Comparison of ENCODE assay signal across 22 cellular contexts in the genomic region with DNA sequence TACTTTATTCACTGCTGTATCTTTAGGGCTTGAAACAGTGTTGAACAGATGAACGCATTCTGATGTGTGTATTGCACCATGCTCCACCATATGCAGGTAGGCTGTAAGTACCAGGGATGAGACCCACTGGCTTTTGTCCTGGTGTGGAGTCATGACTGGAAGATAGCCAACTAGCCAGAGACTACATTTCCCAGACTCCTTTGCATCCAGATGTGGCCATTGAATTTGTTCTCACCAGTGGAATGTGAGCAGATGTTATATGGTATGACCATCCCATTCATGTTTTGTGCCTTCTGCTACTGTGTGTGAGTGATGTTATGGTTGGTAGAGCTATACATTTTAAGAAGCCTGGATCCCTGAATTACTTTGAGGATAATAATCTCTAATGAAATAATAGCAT. TPM values are rescaled to one million over a fixed set of nuclear protein-coding genes. Genes with fewer than 3 reads are reported as not detected.
DNase-seq lines count a peak whose midpoint lies in the region; ATAC-seq, FAIRE-seq and TF ChIP-seq lines count a peak whose summit lies in the region.
"Had no signal": no experiment of that assay in that cellular context is flagged by ENCODE, and none has a peak within 500 bp of the region (broad histone marks: within the 10 kb centered on the region; RNA-seq: fewer than 3 reads in every experiment).

No MANE protein-coding gene starts in this region.

- in situ Hi-C loops in HepG2 (cut with HindIII; ENCODE audit: extremely low pct_ligation_motif_present, low pct_unique_long_range_greater_than_20kb), result no loop called here

- H2AFZ ChIP-seq in HepG2 (ENCODE audit: low read length), result no peak overlapping the region

- TF ChIP-seq CTCF in HepG2 (CRISPR knock-in tag; IDR thresholded peaks at IDR 0.05) (no peak), right lobe of liver (IDR thresholded peaks at IDR 0.05) (no peak), choroid plexus epithelial cell (conservative IDR thresholded peaks at IDR 0.05; ENCODE audit: low read depth, low read length) (no peak), fibroblast of the aortic adventitia (IDR thresholded peaks at IDR 0.05; ENCODE audit: insufficient read depth, low read length) (no peak), right atrium auricular region (IDR thresholded peaks at IDR 0.05) (no peak)

- no peaks in the 10 kb centered on the region for H3K36me3 ChIP-seq in HepG2 (replicated peaks in 1 of 2; ENCODE audit: control insufficient read depth in 1 of 2, insufficient read depth in 2 of 2, low read length in 2 of 2)
- no peaks in the 10 kb centered on the region for H3K36me3 ChIP-seq in right lobe of liver
- no peaks in the 10 kb centered on the region for H3K36me3 ChIP-seq in right atrium auricular region
- H3K36me3 ChIP-seq: HAP-1, SJSA1 had no signal

- no peaks in the 10 kb centered on the region for H3K36me3 Mint-ChIP-seq in activated CD4-positive, alpha-beta memory T cell treated with anti-CD3 and anti-CD28 coated beads, Interleukin-2, amount 10 ng/mL, durations not matched to agents 7 days and 5 days (ENCODE audit: low read depth)

- no peak for TF ChIP-seq RAD21 in HepG2 (CRISPR knock-in tag; IDR thresholded peaks at IDR 0.05)

- H3K4me3 Mint-ChIP-seq in activated CD4-positive, alpha-beta memory T cell treated with anti-CD3 and anti-CD28 coated beads, Interleukin-2, amount 10 ng/mL, durations not matched to agents 7 days and 5 days, result no peak overlapping the region

- POLR2A ChIA-PET in HepG2 (lab: Yijun Ruan, JAX), result no interaction called here
- POLR2A ChIA-PET in activated CD4-positive, alpha-beta memory T cell treated with anti-CD3 and anti-CD28 coated beads, Interleukin-2, amount 10 ng/mL, durations not matched to agents 7 days and 5 days (lab: Charles Lee), result no interaction called here

- H3K27ac ChIP-seq in HepG2 (ENCODE audit: extremely low read length, insufficient read depth, low read length) (no peak overlapping the region), right lobe of liver (no peak overlapping the region), right atrium auricular region (no peak overlapping the region)
- H3K27ac ChIP-seq: HL-60, SJSA1 had no signal

- H3K27me3 Mint-ChIP-seq in activated CD4-positive, alpha-beta memory T cell treated with anti-CD3 and anti-CD28 coated beads, Interleukin-2, amount 10 ng/mL, durations not matched to agents 7 days and 5 days, result no peaks in the 10 kb centered on the region

- H3K9ac ChIP-seq in HepG2 (ENCODE audit: insufficient read depth, low read depth, low read length), result no peak overlapping the region

- H3K9me3 ChIP-seq in HepG2 (ENCODE audit: low read length), result no peaks in the 10 kb centered on the region
- no peaks in the 10 kb centered on the region for H3K9me3 ChIP-seq in right lobe of liver
- H3K9me3 ChIP-seq in right atrium auricular region, result no peaks in the 10 kb centered on the region
- H3K9me3 ChIP-seq: HAP-1, SJSA1 had no signal

- DNase-seq in HepG2 (ENCODE audit: low spot score) (no peak), right lobe of liver (no peak), choroid plexus epithelial cell (ENCODE audit: low read depth) (peak; percentile 26), fibroblast of the aortic adventitia (ENCODE audit: low read depth) (peak; percentile 7), right atrium auricular region (ENCODE audit: low spot score) (no peak), GM19239 (ENCODE audit: insufficient read length, low spot score) (no peak)
- no peak for DNase-seq in activated CD4-positive, alpha-beta memory T cell treated with anti-CD3 and anti-CD28 coated beads, Interleukin-2, amount 10 ng/mL, durations not matched to agents 7 days and 5 days
- DNase-seq: Calu3, Karpas-422, NCI-H1092, NCI-H1417 treated with DMSO at 0.1 percent for 48 hours, NCI-H1694 treated with DMSO at 0.1 percent for 48 hours, NCI-H2081, NCI-H2171, NCI-H446, NCI-H524 treated with DMSO at 0.1 percent for 48 hours, NCI-H774, Right ventricle myocardium superior, RPMI8226 had no signal

- H3K27me3 ChIP-seq in HepG2 (ENCODE audit: control insufficient read depth in 1 of 2, insufficient read depth in 2 of 2, low read length in 2 of 2) (no peaks in the 10 kb centered on the region), right lobe of liver (no peaks in the 10 kb centered on the region), right atrium auricular region (no peaks in the 10 kb centered on the region)

- intact Hi-C loops in HepG2 (cut with micrococcal nuclease; ENCODE audit: unreplicated experiment), result no loop called here
- intact Hi-C loops in right lobe of liver (cut with DNase I), result no loop called here

- H3K4me2 ChIP-seq in HepG2 (ENCODE audit: low read depth, low read length), result no peak overlapping the region

- CTCF ChIA-PET in HepG2 (lab: Yijun Ruan, JAX; ENCODE audit: low intra/inter-chr PET ratio, low total read pairs), result no interaction called here
- CTCF ChIA-PET in activated CD4-positive, alpha-beta memory T cell treated with anti-CD3 and anti-CD28 coated beads, Interleukin-2, amount 10 ng/mL, durations not matched to agents 7 days and 5 days (lab: Charles Lee), result no interaction called here

- BruUV-seq in HepG2 (replicated peaks; lab: Mats Ljungman, UMichigan), result no TSS peak

- no peak for FAIRE-seq in HepG2 (lab: Jason Lieb, UNC)
- FAIRE-seq in GM19239 (lab: Jason Lieb, UNC), result no peak

- no peak for TF ChIP-seq EP300 in HepG2 (IDR thresholded peaks at IDR 0.05; ENCODE audit: low read depth in 2 of 2, low read length in 2 of 2)
- TF ChIP-seq EP300 in HepG2 (CRISPR knock-in tag; IDR thresholded peaks at IDR 0.05; ENCODE audit: borderline replicate concordance), result no peak

- H3K4me1 ChIP-seq in HepG2 (ENCODE audit: insufficient read depth, low read length), result no peaks in the 10 kb centered on the region
- no peaks in the 10 kb centered on the region for H3K4me1 ChIP-seq in right lobe of liver
- no peaks in the 10 kb centered on the region for H3K4me1 ChIP-seq in right atrium auricular region
- H3K4me1 ChIP-seq: HAP-1, SJSA1 had no signal

- no peak for TF ChIP-seq POLR2A in HepG2 (IDR thresholded peaks at IDR 0.05; ENCODE audit: insufficient read depth in 1 of 2, low read depth in 2 of 2, low read length in 2 of 2)
- TF ChIP-seq POLR2A in right lobe of liver (IDR thresholded peaks at IDR 0.05), result no peak

- ATAC-seq in HepG2 (no peak), right lobe of liver (no peak)

- WGBS in HepG2 (ENCODE audit: low lambda C conversion rate), result 5% methylated on average over 1 of the region's 1 CpG
- WGBS in right lobe of liver (ENCODE audit: insufficient coverage, low coverage, low lambda C conversion rate, missing lambda C conversion rate), result 79% methylated on average over 1 of the region's 1 CpG

- H3K79me2 ChIP-seq in HepG2 (ENCODE audit: insufficient read depth, low read length), result no peaks in the 10 kb centered on the region

- no peaks in the 10 kb centered on the region for H4K20me1 ChIP-seq in HepG2 (ENCODE audit: insufficient read depth, low read length)

- H3K4me3 ChIP-seq in HepG2 (replicated peaks in 1 of 3; ENCODE audit: insufficient read depth in 1 of 3, low read depth in 2 of 3, low read length in 3 of 3) (no peak overlapping the region), right lobe of liver (no peak overlapping the region), choroid plexus epithelial cell (ENCODE audit: low read depth, low read length) (no peak overlapping the region), fibroblast of the aortic adventitia (ENCODE audit: low read depth, low read length) (no peak overlapping the region), right atrium auricular region (no peak overlapping the region)
- H3K4me3 ChIP-seq: HAP-1, SJSA1 had no signal

- peaks cover 3% of the 10 kb centered on the region for H3K9me3 Mint-ChIP-seq in activated CD4-positive, alpha-beta memory T cell treated with anti-CD3 and anti-CD28 coated beads, Interleukin-2, amount 10 ng/mL, durations not matched to agents 7 days and 5 days

- H3K4me1 Mint-ChIP-seq in activated CD4-positive, alpha-beta memory T cell treated with anti-CD3 and anti-CD28 coated beads, Interleukin-2, amount 10 ng/mL, durations not matched to agents 7 days and 5 days, result no peaks in the 10 kb centered on the region

- H3K27ac Mint-ChIP-seq in activated CD4-positive, alpha-beta memory T cell treated with anti-CD3 and anti-CD28 coated beads, Interleukin-2, amount 10 ng/mL, durations not matched to agents 7 days and 5 days, result no peak overlapping the region

TF ChIP-seq in HepG2, 621 proteins besides CTCF, POLR2A, EP300 and RAD21 (continues in another document):
- TF ChIP-seq FOSL2 (CRISPR knock-in tag; IDR thresholded peaks at IDR 0.05) (no peak), ZNF562 (CRISPR knock-in tag; IDR thresholded peaks at IDR 0.05; ENCODE audit: borderline replicate concordance) (no peak), FLYWCH1 (CRISPR knock-in tag; IDR thresholded peaks at IDR 0.05) (no peak), ZNF441 (CRISPR knock-in tag; IDR thresholded peaks at IDR 0.05; ENCODE audit: borderline replicate concordance) (no peak)

RNA-seq across cellular contexts. Expression of a gene that starts 7.4 kb away (rescaled TPM):
- total RNA-seq in HepG2 (2016; rRNA removed; fragmentation: Illumina TruSeq; extraction: Trizol), result 0.07 TPM in 1 of 2 replicates, not detected in the other
- not detected in 2 replicates for total RNA-seq in HepG2 (2016; cell fraction: cytosol; rRNA removed; fragmentation: Illumina TruSeq; extraction: Trizol; ENCODE audit: low read depth)
- not detected in 2 replicates for total RNA-seq in HepG2 (2016; cell fraction: insoluble cytoplasmic fraction; rRNA removed; fragmentation: Illumina TruSeq; extraction: Trizol)
- total RNA-seq in HepG2 (2016; cell fraction: membrane; rRNA removed; fragmentation: Illumina TruSeq; extraction: Trizol), result not detected in 2 replicates
- not detected in 2 replicates for total RNA-seq in HepG2 (2016; cell fraction: nucleus; rRNA removed; fragmentation: Illumina TruSeq; extraction: Trizol)
- polyA plus RNA-seq in HepG2 (2011; rRNA removed), result not detected in 2 replicates
- polyA plus RNA-seq in HepG2 (2011; cell fraction: cytosol; rRNA removed), result not detected in 2 replicates
- polyA plus RNA-seq in HepG2 (2011; cell fraction: nucleus; rRNA removed), result not detected in 2 replicates
- polyA plus RNA-seq in HepG2 (2012), result not detected in 2 replicates
- not detected in 2 replicates for polyA plus RNA-seq in HepG2 (2016; cell fraction: cytosol; fragmentation: Illumina TruSeq; extraction: Trizol; ENCODE audit: low read depth)
- polyA plus RNA-seq in HepG2 (2016; cell fraction: insoluble cytoplasmic fraction; fragmentation: Illumina TruSeq; extraction: Trizol; ENCODE audit: low read depth), result not detected in 2 replicates
- polyA plus RNA-seq in HepG2 (2016; cell fraction: membrane; fragmentation: Illumina TruSeq; extraction: Trizol; ENCODE audit: low read depth), result not detected in 2 replicates
- polyA plus RNA-seq in HepG2 (2016; cell fraction: nucleus; fragmentation: Illumina TruSeq; extraction: Trizol; ENCODE audit: insufficient read depth, low read depth), result not detected in 2 replicates
- polyA minus RNA-seq in HepG2 (2011; rRNA and poly(A)+ RNA removed; ENCODE audit: low replicate concordance), result not detected in 2 replicates
- not detected in 2 replicates for polyA minus RNA-seq in HepG2 (2011; cell fraction: cytosol; rRNA and poly(A)+ RNA removed)
- polyA minus RNA-seq in HepG2 (2011; cell fraction: nucleus; rRNA and poly(A)+ RNA removed), result not detected in 2 replicates
- 1 to 10 TPM in 5 of 6 experiments, under 1 TPM in 1; 0.81 to 1.9 (median 1.3) TPM for total RNA-seq in right lobe of liver
- 12.4 and 12.6 TPM in 2 replicates for total RNA-seq in fibroblast of the aortic adventitia (ENCODE audit: low replicate concordance)
- 10 to 100 TPM; 16.6 to 18.4 TPM for total RNA-seq in right atrium auricular region
- total RNA-seq in activated CD4-positive, alpha-beta memory T cell treated with anti-CD3 and anti-CD28 coated beads, Interleukin-2, amount 10 ng/mL, durations not matched to agents 7 days and 5 days, result not detected
- total RNA-seq: Calu3 had no signal

Comparison
In these comparisons a context has a peak if more than half of its experiments do, and no peak if none do; other contexts are left out.
1. DNase-seq: peak in choroid plexus epithelial cell (single experiment) and fibroblast of the aortic adventitia (single experiment); none in HepG2 (single experiment), right lobe of liver (0 of 3), right atrium auricular region (single experiment), GM19239 (single experiment) and activated CD4-positive, alpha-beta memory T cell treated with anti-CD3 and anti-CD28 coated beads, Interleukin-2, amount 10 ng/mL, durations not matched to agents 7 days and 5 days (single experiment).